Comparison of ENCODE assay signal across 8 cellular contexts in genomic region chr15:40081691-40082194, GRCh38. TPM values are rescaled to one million over a fixed set of nuclear protein-coding genes. Genes with fewer than 3 reads are reported as not detected.
DNase-seq lines count a peak whose midpoint lies in the region; ATAC-seq and TF ChIP-seq lines count a peak whose summit lies in the region.

No MANE protein-coding gene starts in this region.

- H3K4me1 Mint-ChIP-seq in GM23338 (peaks cover 45% of the 10 kb centered on the region), type B pancreatic cell (ENCODE audit: unreplicated experiment) (peaks cover 66% of the 10 kb centered on the region)

- no peaks in the 10 kb centered on the region; the same call in 2 of the 3 replicates for H3K9me3 Mint-ChIP-seq in GM23338
- no peaks in the 10 kb centered on the region for H3K9me3 Mint-ChIP-seq in type B pancreatic cell

- DNase-seq in A172 (ENCODE audit: low spot score) (peak; percentile 67), GM23338 (ENCODE audit: low spot score) (peak; percentile 83), SW480 (ENCODE audit: low spot score) (peak; percentile 90), fibroblast of gingiva (ENCODE audit: low read depth) (peak; percentile 34), type B pancreatic cell (ENCODE audit: extremely low spot score, unreplicated experiment) (peak; percentile 82), NCI-H1105 treated with DMSO at 0.1 percent for 48 hours (lab: John Stamatoyannopoulos, UW) (no peak)

- H4K20me1 ChIP-seq in GM23338 (replicated peaks; ENCODE audit: insufficient read depth), result no peaks in the 10 kb centered on the region

- H2AFZ ChIP-seq in GM23338, result peak overlapping the region; percentile 72

- H3K36me3 Mint-ChIP-seq in GM23338 (ENCODE audit: low read depth), result no peaks in the 10 kb centered on the region
- H3K36me3 Mint-ChIP-seq in type B pancreatic cell, result peaks cover 3% of the 10 kb centered on the region

- H3K27ac ChIP-seq in GM23338 (ENCODE audit: low read depth), result no peak overlapping the region
- H3K27ac ChIP-seq in mucosa of rectum (ENCODE audit: low read depth in 2 of 2, low read length in 2 of 2), result peak overlapping the region; percentile 46 to 84

- no peak overlapping the region for H3K27ac Mint-ChIP-seq in GM23338
- H3K27ac Mint-ChIP-seq in type B pancreatic cell, result peak overlapping the region; percentile 89

- peak; percentile 94 for ATAC-seq in GM23338
- no peak for ATAC-seq in GM18502 (IDR thresholded peaks at IDR 0.05; ENCODE audit: poor library complexity, unreplicated experiment)

- H3K4me1 ChIP-seq in GM23338 (ENCODE audit: insufficient read depth), result peaks cover 29% of the 10 kb centered on the region
- H3K4me1 ChIP-seq in mucosa of rectum (ENCODE audit: control insufficient read depth in 2 of 2, insufficient read depth in 2 of 2, low read length in 2 of 2), result peaks cover 25 to 34% of the 10 kb centered on the region in 2 donors

- H3K36me3 ChIP-seq in GM23338 (ENCODE audit: insufficient read depth) (no peaks in the 10 kb centered on the region), mucosa of rectum (ENCODE audit: control insufficient read depth in 2 of 2, insufficient read depth in 2 of 2, low read length in 2 of 2) (no peaks in the 10 kb centered on the region)

- H3K4me3 ChIP-seq in GM23338 (peak overlapping the region; percentile 30), mucosa of rectum (ENCODE audit: low read length in 2 of 2) (peak overlapping the region; percentile 57 to 60)

- TF ChIP-seq CTCF in GM23338 (conservative IDR thresholded peaks at IDR 0.05; ENCODE audit: low read depth in 2 of 2) (no peak), type B pancreatic cell (conservative IDR thresholded peaks at IDR 0.05) (peak; percentile 46)

- H3K79me2 ChIP-seq in GM23338 (replicated peaks; ENCODE audit: insufficient read depth), result no peaks in the 10 kb centered on the region

- H3F3A ChIP-seq in GM23338 (replicated peaks; ENCODE audit: low read depth), result no peaks in the 10 kb centered on the region

- H3K27me3 ChIP-seq in GM23338 (ENCODE audit: insufficient read depth) (peaks cover 25% of the 10 kb centered on the region), mucosa of rectum (ENCODE audit: control insufficient read depth in 2 of 2, insufficient read depth in 2 of 2, low read length in 2 of 2) (no peaks in the 10 kb centered on the region)

- peak overlapping the region; percentile 56 for H3K4me3 Mint-ChIP-seq in GM23338
- peak overlapping the region; percentile 76 for H3K4me3 Mint-ChIP-seq in type B pancreatic cell

- peak overlapping the region; percentile 61 to 63 for H3K9ac ChIP-seq in mucosa of rectum (ENCODE audit: low read depth in 1 of 2, low read length in 2 of 2)

- H3K9me3 ChIP-seq in mucosa of rectum (ENCODE audit: control insufficient read depth in 2 of 2, low read length in 2 of 2), result no peaks in the 10 kb centered on the region

- H3K27me3 Mint-ChIP-seq in GM23338 (ENCODE audit: insufficient read depth, low read depth, poor library complexity), result peaks cover 26% of the 10 kb centered on the region
- H3K27me3 Mint-ChIP-seq in type B pancreatic cell, result peaks cover 7% of the 10 kb centered on the region

- peak overlapping the region; percentile 61 for H3K4me2 ChIP-seq in GM23338

- H3K9me2 ChIP-seq in GM23338 (ENCODE audit: insufficient read depth), result no peaks in the 10 kb centered on the region

TF ChIP-seq in GM23338, 12 proteins besides CTCF, POLR2A, EP300 and RAD21:
- no peak for TF ChIP-seq ETS1 (IDR thresholded peaks at IDR 0.05)
- no peak for TF ChIP-seq EZH2phosphoT487 (IDR thresholded peaks at IDR 0.05; ENCODE audit: unreplicated experiment)
- no peak for TF ChIP-seq EZH2 (IDR thresholded peaks at IDR 0.05; ENCODE audit: low read depth, unreplicated experiment)
- TF ChIP-seq CREB1 (CRISPR knock-in tag; IDR thresholded peaks at IDR 0.05; ENCODE audit: low read depth), result no peak
- TF ChIP-seq ZNF462 (CRISPR knock-in tag; IDR thresholded peaks at IDR 0.05), result no peak
- TF ChIP-seq ZNF114 (CRISPR knock-in tag; IDR thresholded peaks at IDR 0.05), result no peak
- no peak for TF ChIP-seq ZNF331 (CRISPR knock-in tag; IDR thresholded peaks at IDR 0.05; ENCODE audit: low read depth)

RNA-seq across cellular contexts. Expression of gene BMF, which starts 26.9 kb away (rescaled TPM):
- 0.83 and 1.8 TPM in 2 replicates for total RNA-seq in A172 (2014; rRNA removed; shearing (Covaris generic))
- 16.0 and 20.3 TPM in 2 replicates for total RNA-seq in GM23338 (2014; rRNA removed; shearing (Covaris generic))
- 2.0 and 2.5 TPM in 2 replicates for polyA plus RNA-seq in GM23338 (2016; fragmentation: Nextera tagmentation; extraction: Ambion mirVana)
- total RNA-seq in type B pancreatic cell (ENCODE audit: low replicate concordance), result 60.9 and 112 TPM in 2 replicates

RNA-seq across cellular contexts. Expression of gene SRP14, which starts 42.8 kb away (rescaled TPM):
- total RNA-seq in A172 (2014; rRNA removed; shearing (Covaris generic)), result 337 and 421 TPM in 2 replicates
- total RNA-seq in GM23338 (2014; rRNA removed; shearing (Covaris generic)), result 249 and 294 TPM in 2 replicates
- 1,410 and 1,412 TPM in 2 replicates for polyA plus RNA-seq in GM23338 (2016; fragmentation: Nextera tagmentation; extraction: Ambion mirVana)
- total RNA-seq in type B pancreatic cell (ENCODE audit: low replicate concordance), result 176 and 235 TPM in 2 replicates
